In genomic region chr19:4084547-4084877, GRCh38 we compare ENCODE assay signal across 13 cellular contexts. TPM values are rescaled to one million over a fixed set of nuclear protein-coding genes. Genes with fewer than 3 reads are reported as not detected.
DNase-seq lines count a peak whose midpoint lies in the region; ATAC-seq and TF ChIP-seq lines count a peak whose summit lies in the region.
"Had no signal": no experiment of that assay in that cellular context is flagged by ENCODE, and none has a peak within 500 bp of the region (broad histone marks: within the 10 kb centered on the region; RNA-seq: fewer than 3 reads in every experiment).

No MANE protein-coding gene starts in this region.

- no peak for TF ChIP-seq CTCF in Calu3 (IDR thresholded peaks at IDR 0.05; ENCODE audit: unreplicated experiment)
- TF ChIP-seq CTCF in mammary epithelial cell (conservative IDR thresholded peaks at IDR 0.05 in 1 of 2, IDR thresholded peaks at IDR 0.05 in 1 of 2; ENCODE audit: extremely low read depth in 1 of 2, insufficient read depth in 1 of 2, low read depth in 1 of 2, low read length in 2 of 2): no peak
- TF ChIP-seq CTCF in neural crest cell (conservative IDR thresholded peaks at IDR 0.05): no peak

- H3K9me3 ChIP-seq in BLaER1 (no peaks in the 10 kb centered on the region), mammary epithelial cell (replicated peaks; ENCODE audit: insufficient read depth, low read length) (no peaks in the 10 kb centered on the region)

- H3K4me2 ChIP-seq in BLaER1: peak overlapping the region; percentile 93
- peak overlapping the region; percentile 62 for H3K4me2 ChIP-seq in mammary epithelial cell (ENCODE audit: insufficient read depth, low read depth, low read length)

- H3K9ac ChIP-seq in BLaER1 (peak overlapping the region; percentile 77; the same call in 1 of the 2 replicates), mammary epithelial cell (ENCODE audit: insufficient read depth, low read length) (no peak overlapping the region)

- H3K4me3 ChIP-seq in BLaER1: peak overlapping the region; percentile 64
- H3K4me3 ChIP-seq in mammary epithelial cell (replicated peaks in 1 of 3; ENCODE audit: insufficient read depth in 1 of 3, low read depth in 2 of 3, low read length in 3 of 3): no peak overlapping the region

- BruUV-seq in Calu3 (replicated peaks; lab: Mats Ljungman, UMichigan) (no TSS peak), mammary epithelial cell (replicated peaks; lab: Mats Ljungman, UMichigan) (no TSS peak)

- no peaks in the 10 kb centered on the region for H3K79me2 ChIP-seq in mammary epithelial cell (ENCODE audit: insufficient read depth, low read length)

- no peak for DNase-seq in Calu3
- no peak for DNase-seq in mammary epithelial cell
- no peak for DNase-seq in neural crest cell (ENCODE audit: low read depth, low spot score)
- no peak for DNase-seq in COR-L47 (lab: John Stamatoyannopoulos, UW)
- no peak for DNase-seq in GDM1 (lab: John Stamatoyannopoulos, UW)
- DNase-seq: left cardiac atrium, NCI-H1105, NCI-H526, SHP77 treated with DMSO at 0.1 percent for 48 hours had no signal

- H3K27me3 Mint-ChIP-seq in Calu3 (ENCODE audit: unreplicated experiment) (no peaks in the 10 kb centered on the region), neural crest cell (ENCODE audit: low read depth) (no peaks in the 10 kb centered on the region)

- H3K36me3 Mint-ChIP-seq in Calu3 (ENCODE audit: insufficient read depth, unreplicated experiment) (peaks cover 21% of the 10 kb centered on the region), neural crest cell (ENCODE audit: low read depth) (no peaks in the 10 kb centered on the region)
- H3K36me3 Mint-ChIP-seq: WTC11 had no signal

- in situ Hi-C loops in mammary epithelial cell (cut with MboI; ENCODE audit: low sequenced_read_pairs in 2 of 2): no loop called here

- H3K9me3 Mint-ChIP-seq in Calu3 (ENCODE audit: low read depth, unreplicated experiment) (no peaks in the 10 kb centered on the region), neural crest cell (no peaks in the 10 kb centered on the region)
- H3K9me3 Mint-ChIP-seq: WTC11 had no signal

- dilution Hi-C loops in mammary epithelial cell (cut with HindIII; ENCODE audit: low sequenced_read_pairs): no loop called here

- peak overlapping the region; percentile 44 for H3K4me3 Mint-ChIP-seq in Calu3 (ENCODE audit: low read depth, unreplicated experiment)
- H3K4me3 Mint-ChIP-seq in neural crest cell: peak overlapping the region; percentile 47
- H3K4me3 Mint-ChIP-seq: WTC11 had no signal

- H3K27ac Mint-ChIP-seq in Calu3 (ENCODE audit: unreplicated experiment) (no peak overlapping the region), neural crest cell (ENCODE audit: unreplicated experiment) (no peak overlapping the region)
- H3K27ac Mint-ChIP-seq: WTC11 had no signal

- H4K20me1 ChIP-seq in BLaER1 (no peaks in the 10 kb centered on the region), mammary epithelial cell (ENCODE audit: insufficient read depth, low read length) (no peaks in the 10 kb centered on the region)

- CTCF ChIA-PET in Calu3 (lab: Charles Lee) (no interaction called here), mammary epithelial cell (lab: Charles Lee; ENCODE audit: low non-redundant PET) (no interaction called here)

- H3K36me3 ChIP-seq in BLaER1 (no peaks in the 10 kb centered on the region), mammary epithelial cell (ENCODE audit: insufficient read depth, low read length) (no peaks in the 10 kb centered on the region)

- H3K4me1 Mint-ChIP-seq in Calu3 (ENCODE audit: low read depth, unreplicated experiment) (no peaks in the 10 kb centered on the region), neural crest cell (no peaks in the 10 kb centered on the region)

- peaks cover 76% of the 10 kb centered on the region for H3K4me1 ChIP-seq in BLaER1
- peaks cover 7% of the 10 kb centered on the region for H3K4me1 ChIP-seq in mammary epithelial cell (ENCODE audit: insufficient read depth, low read length)

- WGBS in mammary epithelial cell (ENCODE audit: low coverage, missing lambda C conversion rate): 40% methylated on average over 5 of the region's 8 CpGs

- no peak for ATAC-seq in HG03045 (IDR thresholded peaks at IDR 0.05; ENCODE audit: unreplicated experiment)
- no peak for ATAC-seq in HG03135 (IDR thresholded peaks at IDR 0.05; ENCODE audit: unreplicated experiment)
- ATAC-seq: WTC11 had no signal

- intact Hi-C loops in Calu3 (cut with micrococcal nuclease; ENCODE audit: unreplicated experiment) (no loop called here), mammary epithelial cell (cut with micrococcal nuclease) (no loop called here)

- H2AFZ ChIP-seq in mammary epithelial cell (ENCODE audit: low read depth, low read length): peak overlapping the region; percentile 79

- H3K27ac ChIP-seq in BLaER1 (peak overlapping the region; percentile 87), mammary epithelial cell (ENCODE audit: insufficient read depth, low read depth, low read length) (no peak overlapping the region)

- H3K27me3 ChIP-seq in BLaER1 (no peaks in the 10 kb centered on the region), mammary epithelial cell (ENCODE audit: insufficient read depth, low read length) (no peaks in the 10 kb centered on the region)

RNA-seq across cellular contexts. Expression of gene ZBTB7A, which starts 17.8 kb away (rescaled TPM):
- 38.0 and 44.7 TPM in 2 replicates for total RNA-seq in Calu3 (2022)
- total RNA-seq in mammary epithelial cell: 10 to 100 TPM; 40.8 to 52.9 TPM
- polyA plus RNA-seq in mammary epithelial cell: 11.0 TPM
- 9.2 TPM for polyA minus RNA-seq in mammary epithelial cell
- total RNA-seq in neural crest cell: 15.2 and 15.7 TPM in 2 replicates

RNA-seq across cellular contexts. Expression of gene MAP2K2, which starts 39.4 kb away (rescaled TPM):
- total RNA-seq in Calu3 (2022) (113 and 114 TPM in 2 replicates), mammary epithelial cell (100 to 1,000 TPM; 109 to 163 TPM), neural crest cell (171 and 178 TPM in 2 replicates)
- 112 TPM for polyA plus RNA-seq in mammary epithelial cell
- polyA minus RNA-seq in mammary epithelial cell: 91.5 TPM
